24 cellular contexts compared by ENCODE assay signal in the genomic region with DNA sequence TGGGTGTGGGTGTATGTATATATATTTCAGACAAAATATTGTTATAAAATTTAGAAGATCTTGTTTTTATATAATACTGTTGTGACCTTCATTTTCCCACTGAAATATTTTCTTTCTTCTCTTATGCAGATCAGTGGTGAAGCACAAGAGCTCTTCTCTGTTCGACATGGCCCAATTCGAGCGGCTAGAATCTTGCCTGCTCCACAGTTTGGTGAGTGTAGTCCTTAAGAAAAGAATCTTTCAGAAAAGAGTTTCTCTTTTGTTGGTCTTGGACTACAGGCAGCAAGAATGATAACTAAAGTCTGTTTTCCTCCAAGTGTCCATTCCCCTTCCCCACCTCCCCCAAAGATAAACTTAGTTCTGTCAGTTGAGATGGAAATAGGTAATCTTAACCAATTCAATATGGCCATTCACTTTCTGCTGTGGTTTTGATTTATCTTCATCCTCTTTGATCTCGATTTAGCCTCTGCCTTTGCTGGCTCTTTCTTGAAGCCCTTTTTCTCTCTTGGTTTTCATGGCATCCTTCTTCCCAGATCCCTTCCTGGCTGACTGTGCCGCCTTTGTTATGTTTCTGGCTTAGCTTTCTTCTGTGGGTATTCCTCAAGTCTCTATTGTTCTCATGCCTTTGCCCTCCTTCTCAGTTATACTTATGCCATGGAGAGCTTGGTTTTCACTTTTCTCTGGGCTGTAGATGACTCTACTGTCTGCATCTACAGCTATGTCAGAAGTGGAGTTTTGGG.
DNase-seq lines count a peak whose midpoint lies in the region; ATAC-seq, FAIRE-seq and TF ChIP-seq lines count a peak whose summit lies in the region.
"Had no signal": no experiment of that assay in that cellular context is flagged by ENCODE, and none has a peak within 500 bp of the region (broad histone marks: within the 10 kb centered on the region; RNA-seq: fewer than 3 reads in every experiment).

No MANE protein-coding gene starts in this region.

- no peak overlapping the region for H3K14ac ChIP-seq in H1 (ENCODE audit: insufficient read length)

- TF ChIP-seq EP300 in H1 (IDR thresholded peaks at IDR 0.05; ENCODE audit: borderline replicate concordance in 1 of 2, low read depth in 2 of 2, low read length in 2 of 2), result no peak

- H3K23me2 ChIP-seq in H1 (ENCODE audit: low read depth, low read length), result no peaks in the 10 kb centered on the region

- H3K4me3 Mint-ChIP-seq in activated naive CD4-positive, alpha-beta T cell treated with anti-CD3 and anti-CD28 coated beads, Interleukin-2, amount 50 U/mL, for 24 hours, result no peak overlapping the region
- H3K4me3 Mint-ChIP-seq in type B pancreatic cell, result no peak overlapping the region
- no peak overlapping the region for H3K4me3 Mint-ChIP-seq in naive thymus-derived CD4-positive, alpha-beta T cell
- H3K4me3 Mint-ChIP-seq: activated CD4-positive, alpha-beta T cell treated with anti-CD3 and anti-CD28 coated beads, Interleukin-2, amount 10 ng/mL, durations not matched to agents 7 days and 5 days; activated naive CD8-positive, alpha-beta T cell treated with anti-CD3 and anti-CD28 coated beads for 36 hours; activated T-helper 17 cell treated with anti-CD3 and anti-CD28 coated beads, Interleukin-2, amount 50 U/mL, for 72 hours; effector memory CD8-positive, alpha-beta T cell had no signal

- H3K27me3 ChIP-seq in H1 (replicated peaks in 1 of 4; ENCODE audit: control insufficient read depth in 3 of 4, extremely low read depth in 1 of 4, insufficient read depth in 3 of 4, low read length in 3 of 4) (no peaks in the 10 kb centered on the region), pancreas (no peaks in the 10 kb centered on the region), Karpas-422 (ENCODE audit: low read length) (no peaks in the 10 kb centered on the region)
- no peaks in the 10 kb centered on the region for H3K27me3 ChIP-seq in naive thymus-derived CD4-positive, alpha-beta T cell (ENCODE audit: control insufficient read depth in 2 of 2, insufficient read depth in 2 of 2, low read length in 2 of 2)
- H3K27me3 ChIP-seq: esophagus muscularis mucosa, gastroesophageal sphincter, left lung, tibial artery had no signal

- TF ChIP-seq CTCF in H1 (IDR thresholded peaks at IDR 0.05; ENCODE audit: control extremely low read depth in 1 of 3, insufficient read depth in 1 of 3, low read depth in 1 of 3, low read length in 3 of 3) (no peak), type B pancreatic cell (conservative IDR thresholded peaks at IDR 0.05) (no peak), pancreas (IDR thresholded peaks at IDR 0.05) (no peak)

- H3K4ac ChIP-seq in H1 (replicated peaks; ENCODE audit: insufficient read length, low read depth, low read length), result no peak overlapping the region

- 0 out of 2 replicates have a peak overlapping the region, but pooled peaks have one; percentile 63 for H2BK20ac ChIP-seq in H1 (ENCODE audit: low read length)

- H3K79me1 ChIP-seq in H1 (ENCODE audit: low read depth, low read length), result no peaks in the 10 kb centered on the region

- no peak overlapping the region for H4K8ac ChIP-seq in H1 (ENCODE audit: extremely low read depth, insufficient read depth, low read length)

- peaks cover 6% of the 10 kb centered on the region for H3K4me1 Mint-ChIP-seq in activated naive CD4-positive, alpha-beta T cell treated with anti-CD3 and anti-CD28 coated beads, Interleukin-2, amount 50 U/mL, for 24 hours
- H3K4me1 Mint-ChIP-seq in type B pancreatic cell (ENCODE audit: unreplicated experiment), result peaks cover 17% of the 10 kb centered on the region
- peaks cover 0 to 10% (median 5%) of the 10 kb centered on the region in 7 donors for H3K4me1 Mint-ChIP-seq in naive thymus-derived CD4-positive, alpha-beta T cell
- H3K4me1 Mint-ChIP-seq: activated CD4-positive, alpha-beta T cell treated with anti-CD3 and anti-CD28 coated beads, Interleukin-2, amount 10 ng/mL, durations not matched to agents 7 days and 5 days had no signal

- peak; percentile 76 for FAIRE-seq in H1 (lab: Jason Lieb, UNC)
- no peak for FAIRE-seq in pancreas (lab: Jason Lieb, UNC)
- FAIRE-seq: HepG2, small intestine had no signal

- POLR2A ChIA-PET in H1 (lab: Charles Lee; ENCODE audit: partially characterized antibody), result no interaction called here
- POLR2A ChIA-PET in naive thymus-derived CD4-positive, alpha-beta T cell (lab: Charles Lee), result no interaction called here

- H4K91ac ChIP-seq in H1 (replicated peaks; ENCODE audit: insufficient read length, low read length), result no peak overlapping the region

- intact Hi-C loops in pancreas (cut with DNase I), result no loop called here
- intact Hi-C loops in naive thymus-derived CD4-positive, alpha-beta T cell (cut with micrococcal nuclease), result no loop called here

- H3K23ac ChIP-seq in H1 (ENCODE audit: insufficient read length), result no peak overlapping the region

- ATAC-seq in pancreas, result no peak
- ATAC-seq in naive thymus-derived CD4-positive, alpha-beta T cell, result no peak
- ATAC-seq: activated T-helper 17 cell treated with anti-CD3 and anti-CD28 coated beads, Interleukin-2, amount 50 U/mL, for 72 hours; effector memory CD8-positive, alpha-beta T cell; gastroesophageal sphincter; HepG2; left lung had no signal

- H4K5ac ChIP-seq in H1 (ENCODE audit: insufficient read length, low read depth, low read length), result no peak overlapping the region

- H3K9me2 ChIP-seq in Karpas-422 (replicated peaks; ENCODE audit: insufficient read depth, low read length), result no peaks in the 10 kb centered on the region

- H3K56ac ChIP-seq in H1 (replicated peaks; ENCODE audit: insufficient read length, low read depth, low read length), result no peak overlapping the region

- peaks cover 14% of the 10 kb centered on the region for H3K36me3 Mint-ChIP-seq in activated naive CD4-positive, alpha-beta T cell treated with anti-CD3 and anti-CD28 coated beads, Interleukin-2, amount 50 U/mL, for 24 hours
- no peaks in the 10 kb centered on the region for H3K36me3 Mint-ChIP-seq in type B pancreatic cell
- peaks cover 0 to 28% (median 17%) of the 10 kb centered on the region in 5 donors for H3K36me3 Mint-ChIP-seq in naive thymus-derived CD4-positive, alpha-beta T cell

- TF ChIP-seq RAD21 in H1 (IDR thresholded peaks at IDR 0.05 in 1 of 2, conservative IDR thresholded peaks at IDR 0.05 in 1 of 2; ENCODE audit: low read depth in 2 of 2, low read length in 2 of 2), result no peak

- CTCF ChIA-PET in H1 (lab: Charles Lee; ENCODE audit: partially characterized antibody), result interaction anchor here (1.1 to 2.9 kb wide), 4 partner anchors 13 to 33 kb away, joined by 3 to 8 read pairs (median 3); no protein-coding TSS in a partner anchor
- CTCF ChIA-PET in naive thymus-derived CD4-positive, alpha-beta T cell (lab: Charles Lee), result no interaction called here

- DNase-seq in activated naive CD4-positive, alpha-beta T cell treated with Interleukin-2 at 50 U/mL for 16 hours, result no peak
- DNase-seq in H1 (ENCODE audit: low read depth in 1 of 2, low spot score in 2 of 2), result peak in 1 of 2 experiments; percentile 7
- DNase-seq in left kidney (ENCODE audit: low read depth, low spot score), result peak; percentile 11
- no peak for DNase-seq in type B pancreatic cell (ENCODE audit: extremely low spot score, unreplicated experiment)
- DNase-seq in pancreas, result no peak
- no peak for DNase-seq in Karpas-422
- DNase-seq in naive thymus-derived CD4-positive, alpha-beta T cell, result no peak
- DNase-seq: activated CD4-positive, alpha-beta T cell treated with anti-CD3 and anti-CD28 coated beads, Interleukin-2, amount 10 ng/mL, durations not matched to agents 7 days and 5 days; activated naive CD8-positive, alpha-beta T cell treated with anti-CD3 and anti-CD28 coated beads for 36 hours; DMS79; effector memory CD8-positive, alpha-beta T cell; left lung; NCI-H1436; NCI-H524; small intestine; stimulated activated naive CD4-positive, alpha-beta T cell; T-helper 2 cell; tibial artery had no signal

- no peak overlapping the region for H2AK5ac ChIP-seq in H1 (ENCODE audit: low read depth, low read length)

- 36% methylated on average over 5 of the region's 5 CpGs; no CpG with 5 or more reads in 1 of the 2 experiments for WGBS in H1 (ENCODE audit: extremely low coverage in 1 of 2, insufficient coverage in 1 of 2, insufficient read length in 1 of 2, insufficient replicate concordance in 2 of 2, low coverage in 1 of 2, low lambda C conversion rate in 2 of 2, missing lambda C conversion rate in 1 of 2), 2 experiments
- 81% methylated on average over 5 of the region's 5 CpGs for WGBS in pancreas, 2 donors

- H3K27ac Mint-ChIP-seq in activated naive CD4-positive, alpha-beta T cell treated with anti-CD3 and anti-CD28 coated beads, Interleukin-2, amount 50 U/mL, for 24 hours, result peak overlapping the region; percentile 84
- peak overlapping the region; percentile 22 for H3K27ac Mint-ChIP-seq in type B pancreatic cell
- H3K27ac Mint-ChIP-seq in naive thymus-derived CD4-positive, alpha-beta T cell, result peak overlapping the region in 2 of 9 donors; percentile 43 to 85
- H3K27ac Mint-ChIP-seq: activated CD4-positive, alpha-beta T cell treated with anti-CD3 and anti-CD28 coated beads, Interleukin-2, amount 10 ng/mL, durations not matched to agents 7 days and 5 days; activated naive CD8-positive, alpha-beta T cell treated with anti-CD3 and anti-CD28 coated beads for 36 hours had no signal

- H3K9me3 ChIP-seq in H1 (ENCODE audit: insufficient read depth in 2 of 2, low read depth in 1 of 2, low read length in 1 of 2), result peaks cover 4% of the 10 kb centered on the region in 2 experiments; a peak in 1 of 4 replicates
- no peaks in the 10 kb centered on the region for H3K9me3 ChIP-seq in pancreas
- no peaks in the 10 kb centered on the region for H3K9me3 ChIP-seq in Karpas-422 (ENCODE audit: low read length)
- H3K9me3 ChIP-seq in naive thymus-derived CD4-positive, alpha-beta T cell (ENCODE audit: control insufficient read depth in 2 of 3, low read length in 3 of 3), result no peaks in the 10 kb centered on the region

- H3K4me1 ChIP-seq in H1 (replicated peaks in 1 of 4; ENCODE audit: control insufficient read depth in 3 of 4, insufficient read depth in 4 of 4, low read length in 3 of 4) (peaks cover 0 to 12% (median 7%) of the 10 kb centered on the region in 4 experiments; a peak in 3 of 7 replicates), pancreas (peaks cover 0 to 12% (median 0%) of the 10 kb centered on the region in 3 donors), Karpas-422 (ENCODE audit: low read length) (peaks cover 3% of the 10 kb centered on the region; the same call in 1 of the 2 replicates)
- H3K4me1 ChIP-seq in naive thymus-derived CD4-positive, alpha-beta T cell (ENCODE audit: control insufficient read depth in 2 of 2, insufficient read depth in 2 of 2, low read length in 2 of 2), result no peaks in the 10 kb centered on the region
- H3K4me1 ChIP-seq: gastroesophageal sphincter had no signal

- H3K27ac ChIP-seq in H1 (ENCODE audit: low read depth, low read length), result peak overlapping the region; percentile 66; the same call in 1 of the 2 replicates
- no peak overlapping the region for H3K27ac ChIP-seq in pancreas
- no peak overlapping the region for H3K27ac ChIP-seq in Karpas-422 (ENCODE audit: low read length)
- no peak overlapping the region for H3K27ac ChIP-seq in naive thymus-derived CD4-positive, alpha-beta T cell (ENCODE audit: low read depth, low read length)
- H3K27ac ChIP-seq: 22Rv1, esophagus muscularis mucosa, gastroesophageal sphincter, left lung, tibial artery had no signal

- H2AFZ ChIP-seq in H1 (ENCODE audit: low read length) (no peak overlapping the region), Karpas-422 (ENCODE audit: low read length) (no peak overlapping the region)

- H3K27me3 Mint-ChIP-seq in activated naive CD4-positive, alpha-beta T cell treated with anti-CD3 and anti-CD28 coated beads, Interleukin-2, amount 50 U/mL, for 24 hours, result no peaks in the 10 kb centered on the region
- no peaks in the 10 kb centered on the region for H3K27me3 Mint-ChIP-seq in type B pancreatic cell
- H3K27me3 Mint-ChIP-seq in naive thymus-derived CD4-positive, alpha-beta T cell, result peaks cover 0 to 1% (median 0%) of the 10 kb centered on the region in 5 donors
- H3K27me3 Mint-ChIP-seq: activated CD4-positive, alpha-beta T cell treated with anti-CD3 and anti-CD28 coated beads, Interleukin-2, amount 10 ng/mL, durations not matched to agents 7 days and 5 days; activated naive CD8-positive, alpha-beta T cell treated with anti-CD3 and anti-CD28 coated beads for 36 hours; activated T-helper 17 cell treated with anti-CD3 and anti-CD28 coated beads, Interleukin-2, amount 50 U/mL, for 72 hours; effector memory CD8-positive, alpha-beta T cell had no signal

- H4K20me1 ChIP-seq in H1 (replicated peaks in 1 of 2; ENCODE audit: control insufficient read depth in 1 of 2, insufficient read depth in 2 of 2, low read length in 2 of 2) (no peaks in the 10 kb centered on the region), Karpas-422 (ENCODE audit: insufficient read depth, low read depth, low read length) (no peaks in the 10 kb centered on the region)

- H3K36me3 ChIP-seq in H1 (ENCODE audit: control insufficient read depth in 2 of 4, insufficient read depth in 4 of 4, low read length in 3 of 4) (no peaks in the 10 kb centered on the region), pancreas (no peaks in the 10 kb centered on the region), Karpas-422 (ENCODE audit: insufficient read depth, low read length) (no peaks in the 10 kb centered on the region)
- H3K36me3 ChIP-seq in naive thymus-derived CD4-positive, alpha-beta T cell (ENCODE audit: control insufficient read depth in 2 of 3, insufficient read depth in 3 of 3, low read length in 3 of 3), result no peaks in the 10 kb centered on the region
- H3K36me3 ChIP-seq: left lung, tibial artery had no signal

- no peak overlapping the region; the same call in 1 of the 2 replicates for H3K18ac ChIP-seq in H1 (ENCODE audit: extremely low read depth, low read length)

- peak overlapping the region; percentile 39 to 65 for H3K4me2 ChIP-seq in H1 (ENCODE audit: insufficient read depth in 1 of 2, low read depth in 2 of 2, low read length in 2 of 2)
- no peak overlapping the region for H3K4me2 ChIP-seq in Karpas-422 (ENCODE audit: low read depth, low read length, poor library complexity, severe bottlenecking)

- no peak overlapping the region for H2BK120ac ChIP-seq in H1 (replicated peaks; ENCODE audit: low read depth, low read length)

- H3K9ac ChIP-seq in H1 (replicated peaks in 1 of 4; ENCODE audit: extremely low read depth in 1 of 4, low read depth in 3 of 4, low read length in 3 of 4), result no peak overlapping the region; a peak in 1 of 7 replicates
- no peak overlapping the region for H3K9ac ChIP-seq in Karpas-422 (ENCODE audit: low read length)

- no peak for TF ChIP-seq POLR2A in H1 (IDR thresholded peaks at IDR 0.05; ENCODE audit: control extremely low read depth in 1 of 2, low read depth in 2 of 2, low read length in 2 of 2)

- no peak overlapping the region for H2BK15ac ChIP-seq in H1 (ENCODE audit: low read length)

- peak overlapping the region; percentile 8; the same call in 1 of the 2 replicates for H2BK5ac ChIP-seq in H1 (ENCODE audit: low read depth, low read length)

- H3K79me2 ChIP-seq in H1 (ENCODE audit: control insufficient read depth in 1 of 2, insufficient read depth in 2 of 2, low read length in 2 of 2) (no peaks in the 10 kb centered on the region), Karpas-422 (ENCODE audit: low read length) (no peaks in the 10 kb centered on the region)

- H2BK12ac ChIP-seq in H1 (ENCODE audit: low read depth, low read length), result no peak overlapping the region

- H3K9me3 Mint-ChIP-seq in activated naive CD4-positive, alpha-beta T cell treated with anti-CD3 and anti-CD28 coated beads, Interleukin-2, amount 50 U/mL, for 24 hours, result no peaks in the 10 kb centered on the region
- peaks cover 6% of the 10 kb centered on the region for H3K9me3 Mint-ChIP-seq in type B pancreatic cell
- H3K9me3 Mint-ChIP-seq in naive thymus-derived CD4-positive, alpha-beta T cell, result peaks cover 0 to 5% (median 1%) of the 10 kb centered on the region in 11 donors
- H3K9me3 Mint-ChIP-seq: activated T-helper 17 cell treated with anti-CD3 and anti-CD28 coated beads, Interleukin-2, amount 50 U/mL, for 72 hours; effector memory CD8-positive, alpha-beta T cell had no signal

- peak overlapping the region in 1 of 4 experiments; percentile 34; a peak in 1 of 8 replicates for H3K4me3 ChIP-seq in H1 (ENCODE audit: extremely low read depth in 1 of 4, insufficient read depth in 2 of 4, low read depth in 3 of 4, low read length in 4 of 4)
- H3K4me3 ChIP-seq in pancreas, result no peak overlapping the region
- H3K4me3 ChIP-seq in Karpas-422 (ENCODE audit: low read length), result no peak overlapping the region
- H3K4me3 ChIP-seq in naive thymus-derived CD4-positive, alpha-beta T cell (ENCODE audit: low read length), result no peak overlapping the region
- H3K4me3 ChIP-seq: esophagus muscularis mucosa, gastroesophageal sphincter, left lung, tibial artery had no signal
